ENCODE assay signal across 17 cellular contexts in genomic region chr2:46780411-46780800, GRCh38.
DNase-seq lines count a peak whose midpoint lies in the region; ATAC-seq and TF ChIP-seq lines count a peak whose summit lies in the region.
"Had no signal": no experiment of that assay in that cellular context is flagged by ENCODE, and none has a peak within 500 bp of the region (broad histone marks: within the 10 kb centered on the region; RNA-seq: fewer than 3 reads in every experiment).

No MANE protein-coding gene starts in this region.

- no peaks in the 10 kb centered on the region for H3K9me3 ChIP-seq in left ventricle myocardium inferior (replicated peaks)
- no peaks in the 10 kb centered on the region for H3K9me3 ChIP-seq in sigmoid colon
- no peaks in the 10 kb centered on the region for H3K9me3 ChIP-seq in Karpas-422 (ENCODE audit: low read length)
- H3K9me3 ChIP-seq: spleen had no signal

- H3K4me1 ChIP-seq in left ventricle myocardium inferior = peaks cover 46% of the 10 kb centered on the region
- H3K4me1 ChIP-seq in sigmoid colon = peaks cover 0 to 37% (median 34%) of the 10 kb centered on the region in 4 donors
- H3K4me1 ChIP-seq in Karpas-422 (ENCODE audit: low read length) = no peaks in the 10 kb centered on the region

- TF ChIP-seq POLR2A in sigmoid colon (IDR thresholded peaks at IDR 0.05) = no peak

- peak in 3 of 4 donors; percentile 19 to 79 (median 20) for TF ChIP-seq EP300 in sigmoid colon (IDR thresholded peaks at IDR 0.05)

- no peaks in the 10 kb centered on the region for H4K20me1 ChIP-seq in Karpas-422 (ENCODE audit: insufficient read depth, low read depth, low read length)

- intact Hi-C loops in left ventricle myocardium inferior (cut with micrococcal nuclease) (no loop called here), sigmoid colon (cut with DNase I) (loop anchor here (1.0 to 5.0 kb wide), 4 partner anchors 37 to 114 kb away; no protein-coding TSS in a partner anchor), CD14-positive monocyte (cut with micrococcal nuclease) (no loop called here)

- H3K36me3 ChIP-seq in left ventricle myocardium inferior (no peaks in the 10 kb centered on the region), sigmoid colon (no peaks in the 10 kb centered on the region), Karpas-422 (ENCODE audit: insufficient read depth, low read length) (no peaks in the 10 kb centered on the region)
- H3K36me3 ChIP-seq: spleen had no signal

- H3K27me3 ChIP-seq in left ventricle myocardium inferior (ENCODE audit: low read depth) (no peaks in the 10 kb centered on the region), sigmoid colon (no peaks in the 10 kb centered on the region), Karpas-422 (ENCODE audit: low read length) (no peaks in the 10 kb centered on the region)

- peak; percentile 68 for DNase-seq in GM03348 (ENCODE audit: low spot score)
- peak; percentile 73 for DNase-seq in astrocyte of the hippocampus (ENCODE audit: low read depth, low spot score)
- peak; percentile 44 for DNase-seq in left ventricle myocardium inferior
- DNase-seq in sigmoid colon = peak; percentile 88
- no peak for DNase-seq in GF-D8 (lab: John Stamatoyannopoulos, UW)
- DNase-seq in Karpas-422 = no peak
- no peak for DNase-seq in CD14-positive monocyte (ENCODE audit: low spot score)
- DNase-seq: activated CD4-positive, CD25-positive, alpha-beta regulatory T cell treated with anti-CD3 and anti-CD28 coated beads, Interleukin-2, amount 50 U/mL, for 72 hours; activated CD8-positive, alpha-beta memory T cell treated with anti-CD3 and anti-CD28 coated beads, Interleukin-2, amount 50 U/mL, for 48 hours; activated naive CD8-positive, alpha-beta T cell treated with anti-CD3 and anti-CD28 coated beads, Interleukin-2, amount 10 ng/mL, durations not matched to agents 7 days and 5 days; DMS79 treated with DMSO at 0.1 percent for 48 hours; NCI-H2081 treated with DMSO at 0.1 percent for 48 hours; NCI-H774; spleen; T-helper 2 cell had no signal

- no peak overlapping the region for H3K9ac ChIP-seq in Karpas-422 (ENCODE audit: low read length)

- peak overlapping the region; percentile 78 for H3K27ac ChIP-seq in left ventricle myocardium inferior (replicated peaks)
- H3K27ac ChIP-seq in sigmoid colon = peak overlapping the region; percentile 80 to 90 (median 86)
- H3K27ac ChIP-seq in Karpas-422 (ENCODE audit: low read length) = no peak overlapping the region

- H3K9me2 ChIP-seq in Karpas-422 (replicated peaks; ENCODE audit: insufficient read depth, low read length) = no peaks in the 10 kb centered on the region

- peaks cover 8% of the 10 kb centered on the region for H3K4me1 Mint-ChIP-seq in CD14-positive monocyte

- H3K79me2 ChIP-seq in Karpas-422 (ENCODE audit: low read length) = no peaks in the 10 kb centered on the region

- H3K4me3 ChIP-seq in left ventricle myocardium inferior = no peak overlapping the region
- H3K4me3 ChIP-seq in sigmoid colon = no peak overlapping the region
- no peak overlapping the region for H3K4me3 ChIP-seq in Karpas-422 (ENCODE audit: low read length)
- H3K4me3 ChIP-seq: lung, spleen had no signal

- no peak overlapping the region for H3K4me2 ChIP-seq in Karpas-422 (ENCODE audit: low read depth, low read length, poor library complexity, severe bottlenecking)

- no peak for ATAC-seq in HG02852 (IDR thresholded peaks at IDR 0.05; ENCODE audit: unreplicated experiment)

- peak overlapping the region in 1 of 7 donors; percentile 27 for H3K27ac Mint-ChIP-seq in CD14-positive monocyte
- H3K27ac Mint-ChIP-seq: activated naive CD8-positive, alpha-beta T cell treated with anti-CD3 and anti-CD28 coated beads, Interleukin-2, amount 10 ng/mL, durations not matched to agents 7 days and 5 days had no signal

- peaks cover 3% of the 10 kb centered on the region in 3 donors for H3K27me3 Mint-ChIP-seq in CD14-positive monocyte (ENCODE audit: low read depth in 3 of 3)

- no peaks in the 10 kb centered on the region for H3K36me3 Mint-ChIP-seq in CD14-positive monocyte
- H3K36me3 Mint-ChIP-seq: activated naive CD8-positive, alpha-beta T cell treated with anti-CD3 and anti-CD28 coated beads, Interleukin-2, amount 10 ng/mL, durations not matched to agents 7 days and 5 days had no signal

- whole genome bisulfite sequencing in sigmoid colon, 2 donors = 80 to 85% methylated on average over 5 of the region's 5 CpGs

- TF ChIP-seq CTCF in left ventricle myocardium inferior (IDR thresholded peaks at IDR 0.05; ENCODE audit: borderline replicate concordance) (no peak), sigmoid colon (IDR thresholded peaks at IDR 0.05) (no peak), CD14-positive monocyte (IDR thresholded peaks at IDR 0.05) (no peak)

- H3K4me3 Mint-ChIP-seq in CD14-positive monocyte = no peak overlapping the region
- H3K4me3 Mint-ChIP-seq: activated naive CD8-positive, alpha-beta T cell treated with anti-CD3 and anti-CD28 coated beads, Interleukin-2, amount 10 ng/mL, durations not matched to agents 7 days and 5 days had no signal

- H2AFZ ChIP-seq in Karpas-422 (ENCODE audit: low read length) = no peak overlapping the region

- H3K9me3 Mint-ChIP-seq in CD14-positive monocyte = peaks cover 0 to 6% (median 1%) of the 10 kb centered on the region in 7 donors
- H3K9me3 Mint-ChIP-seq: activated naive CD8-positive, alpha-beta T cell treated with anti-CD3 and anti-CD28 coated beads, Interleukin-2, amount 10 ng/mL, durations not matched to agents 7 days and 5 days had no signal

Comparison
In these comparisons a context has a peak if more than half of its experiments do, and no peak if none do; other contexts are left out.
1. DNase-seq: peak in GM03348 (single experiment), astrocyte of the hippocampus (single experiment), left ventricle myocardium inferior (single experiment) and sigmoid colon (single experiment); none in GF-D8 (single experiment), Karpas-422 (single experiment) and CD14-positive monocyte (single experiment).